In genomic region chr15:74906450-74907276, GRCh38 we compare ENCODE assay signal across 8 cellular contexts. TPM values are rescaled to one million over a fixed set of nuclear protein-coding genes. Genes with fewer than 3 reads are reported as not detected.
DNase-seq lines count a peak whose midpoint lies in the region; ATAC-seq and TF ChIP-seq lines count a peak whose summit lies in the region.

Gene FAM219B (minus strand): TSS chr15:74906851. CDS start chr15:74906800, 51 bp downstream.

- peak within 1 kb of the TSS; percentile 88 for H3K4me3 ChIP-seq in epithelial cell of proximal tubule (ENCODE audit: low read depth, low read length)

- DNase-seq in COR-L47 (lab: John Stamatoyannopoulos, UW): peak; percentile 84
- DNase-seq in HuH-7 (ENCODE audit: low spot score): peak; percentile 93
- DNase-seq in OCI-M1 (lab: John Stamatoyannopoulos, UW): peak; percentile 92
- DNase-seq in activated T-cell treated with anti-CD3 and anti-CD28 coated beads, Interleukin-2, amount 50 U/mL, for 1 hour: peak; percentile 78
- DNase-seq in epithelial cell of proximal tubule (ENCODE audit: low read depth): no peak
- DNase-seq in mucosa of gallbladder (ENCODE audit: low spot score): peak; percentile 91
- peak; percentile 46 to 56 for DNase-seq in stimulated activated CD8-positive, alpha-beta memory T cell treated with anti-CD3 and anti-CD28 coated beads, Interleukin-4, amount 100 ng/mL, for 4 hours (ENCODE audit: low read depth in 2 of 2, low spot score in 1 of 2)

- ATAC-seq in GM21381 (IDR thresholded peaks at IDR 0.05; ENCODE audit: unreplicated experiment): peak; percentile 84

- no peak for TF ChIP-seq CTCF in epithelial cell of proximal tubule (conservative IDR thresholded peaks at IDR 0.05; ENCODE audit: low read depth, low read length)

RNA-seq across cellular contexts. Expression of gene FAM219B, which starts in this region (rescaled TPM):
- total RNA-seq in epithelial cell of proximal tubule (21.5 and 36.3 TPM in 2 replicates), mucosa of gallbladder (80.4 TPM)
